In the genomic region with DNA sequence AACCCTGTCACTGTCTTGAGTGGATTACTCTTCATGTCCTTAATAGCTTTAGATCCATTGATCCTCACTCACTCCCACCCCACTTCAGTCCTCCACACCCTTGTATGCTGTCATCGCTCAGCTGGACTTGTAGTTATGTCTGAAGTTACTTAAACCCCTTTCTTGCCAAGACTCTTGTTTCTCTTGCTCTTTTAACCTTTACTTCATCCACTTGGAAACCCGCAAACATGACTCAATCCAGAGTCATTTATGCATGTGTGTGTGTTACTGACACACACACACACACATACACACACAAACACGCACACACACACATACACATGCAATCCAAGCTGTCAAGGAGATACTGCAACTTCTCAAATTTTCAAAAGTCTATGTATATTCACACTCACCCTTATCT, we compare ENCODE assay signal across 12 cellular contexts.
DNase-seq lines count a peak whose midpoint lies in the region; ATAC-seq and TF ChIP-seq lines count a peak whose summit lies in the region.
"Had no signal": no experiment of that assay in that cellular context is flagged by ENCODE, and none has a peak within 500 bp of the region (broad histone marks: within the 10 kb centered on the region; RNA-seq: fewer than 3 reads in every experiment).

No MANE protein-coding gene starts in this region.

- no peak for TF ChIP-seq CTCF in Peyer's patch (IDR thresholded peaks at IDR 0.05)

- H3K9me3 ChIP-seq in T-helper 17 cell (ENCODE audit: control insufficient read depth, low read length, poor library complexity, severe bottlenecking) (no peaks in the 10 kb centered on the region), Peyer's patch (no peaks in the 10 kb centered on the region)
- H3K9me3 ChIP-seq: suprapubic skin had no signal

- no peaks in the 10 kb centered on the region for H3K4me1 ChIP-seq in Peyer's patch
- H3K4me1 ChIP-seq: suprapubic skin had no signal

- no peak for TF ChIP-seq POLR2A in Peyer's patch (IDR thresholded peaks at IDR 0.05)

- peaks cover 0 to 19% (median 0%) of the 10 kb centered on the region in 3 donors for H3K36me3 ChIP-seq in Peyer's patch

- no peak for ATAC-seq in T-helper 17 cell
- no peak for ATAC-seq in HG02852 (IDR thresholded peaks at IDR 0.05; ENCODE audit: unreplicated experiment)

- peaks cover 31% of the 10 kb centered on the region for H3K4me1 Mint-ChIP-seq in T-helper 17 cell

- peaks cover 20% of the 10 kb centered on the region for H3K36me3 Mint-ChIP-seq in T-helper 17 cell (ENCODE audit: low read depth)

- no peak overlapping the region for H3K4me3 Mint-ChIP-seq in T-helper 17 cell

- no peak overlapping the region for H3K4me3 ChIP-seq in skeletal muscle cell (ENCODE audit: low read depth, low read length)
- no peak overlapping the region for H3K4me3 ChIP-seq in Peyer's patch
- H3K4me3 ChIP-seq: suprapubic skin had no signal

- no peaks in the 10 kb centered on the region for H3K27me3 Mint-ChIP-seq in T-helper 17 cell

- H3K27ac Mint-ChIP-seq in T-helper 17 cell = peak overlapping the region; percentile 77

- no peak overlapping the region for H3K27ac ChIP-seq in Peyer's patch
- H3K27ac ChIP-seq: suprapubic skin had no signal

- peak; percentile 32 for DNase-seq in GM04504 (ENCODE audit: low read depth)
- no peak for DNase-seq in T-helper 17 cell
- peak; percentile 90 for DNase-seq in fibroblast of the conjunctiva (ENCODE audit: low read depth)
- DNase-seq in skeletal muscle cell (ENCODE audit: low read depth) = peak; percentile 97
- DNase-seq in Ammon's horn (ENCODE audit: low spot score) = no peak
- no peak for DNase-seq in Peyer's patch
- DNase-seq: activated T-cell treated with anti-CD3 and anti-CD28 coated beads for 4 hours, amygdala, NCI-H1092 treated with DMSO at 0.1 percent for 48 hours, NCI-H526 had no signal

- no peaks in the 10 kb centered on the region for H3K27me3 ChIP-seq in Peyer's patch
- H3K27me3 ChIP-seq: suprapubic skin had no signal

Comparison
In these comparisons a context has a peak if more than half of its experiments do, and no peak if none do; other contexts are left out.
1. DNase-seq: peak in GM04504 (single experiment), fibroblast of the conjunctiva (single experiment) and skeletal muscle cell (single experiment); none in T-helper 17 cell (0 of 3), Ammon's horn (single experiment) and Peyer's patch (0 of 3).